Comparison of ENCODE assay signal across 8 cellular contexts in genomic region chr4:148441624-148441985, GRCh38. TPM values are rescaled to one million over a fixed set of nuclear protein-coding genes. Genes with fewer than 3 reads are reported as not detected.
DNase-seq lines count a peak whose midpoint lies in the region; ATAC-seq and TF ChIP-seq lines count a peak whose summit lies in the region.

No MANE protein-coding gene starts in this region.

- H3K4me3 ChIP-seq in A673 (ENCODE audit: low read depth, low read length, poor library complexity, severe bottlenecking) (peak overlapping the region; percentile 72), HUES48 (ENCODE audit: low read depth, low read length) (peak overlapping the region; percentile 62), choroid plexus epithelial cell (ENCODE audit: low read depth, low read length) (peak overlapping the region; percentile 80), muscle layer of colon (ENCODE audit: low read depth in 1 of 2, low read length in 2 of 2) (peak overlapping the region; percentile 98 to 99)

- intact Hi-C loops in A673 (cut with micrococcal nuclease; ENCODE audit: unreplicated experiment): loop anchor here (10.0 kb wide), 3 partner anchors 823 to 1453 kb away; no protein-coding TSS in a partner anchor

- no peak overlapping the region for H3K27ac ChIP-seq in A673 (ENCODE audit: low read depth, low read length, poor library complexity, severe bottlenecking)
- no peak overlapping the region for H3K27ac ChIP-seq in HUES48 (ENCODE audit: low read depth, low read length)
- peak overlapping the region; percentile 68 for H3K27ac ChIP-seq in muscle layer of colon (ENCODE audit: low read depth, low read length)

- CTCF ChIA-PET in A673 (lab: Charles Lee): no interaction called here

- ATAC-seq in GM19035 (IDR thresholded peaks at IDR 0.05; ENCODE audit: unreplicated experiment): no peak
- ATAC-seq in GM18907 (IDR thresholded peaks at IDR 0.05; ENCODE audit: unreplicated experiment): no peak

- no peaks in the 10 kb centered on the region for H3K9me3 ChIP-seq in A673 (ENCODE audit: low read depth, low read length, poor library complexity, severe bottlenecking)
- no peaks in the 10 kb centered on the region for H3K9me3 ChIP-seq in HUES48 (ENCODE audit: control insufficient read depth, insufficient read depth, low read length)
- no peaks in the 10 kb centered on the region for H3K9me3 ChIP-seq in muscle layer of colon (ENCODE audit: low read length)

- POLR2A ChIA-PET in A673 (lab: Charles Lee; ENCODE audit: low non-redundant PET): no interaction called here

- TF ChIP-seq CTCF in A673 (conservative IDR thresholded peaks at IDR 0.05; ENCODE audit: low read depth, low read length): no peak
- no peak for TF ChIP-seq CTCF in choroid plexus epithelial cell (conservative IDR thresholded peaks at IDR 0.05; ENCODE audit: low read depth, low read length)

- H3K36me3 ChIP-seq in A673 (ENCODE audit: insufficient read depth, low read length, poor library complexity, severe bottlenecking): no peaks in the 10 kb centered on the region
- no peaks in the 10 kb centered on the region for H3K36me3 ChIP-seq in HUES48 (ENCODE audit: control insufficient read depth, insufficient read depth, low read length)
- no peaks in the 10 kb centered on the region for H3K36me3 ChIP-seq in muscle layer of colon (ENCODE audit: insufficient read depth, low read length)

- DNase-seq in A673 (ENCODE audit: low spot score): no peak
- no peak for DNase-seq in choroid plexus epithelial cell (ENCODE audit: low read depth)
- DNase-seq in EL: no peak
- DNase-seq in COLO829 (ENCODE audit: low spot score): no peak

- H3K27me3 ChIP-seq in A673 (replicated peaks; ENCODE audit: insufficient read depth, low read depth, low read length, poor library complexity) (peaks cover 15% of the 10 kb centered on the region), HUES48 (ENCODE audit: control insufficient read depth, insufficient read depth, low read length) (peaks cover 46% of the 10 kb centered on the region), muscle layer of colon (ENCODE audit: control insufficient read depth in 1 of 2, insufficient read depth in 2 of 2, low read length in 2 of 2) (no peaks in the 10 kb centered on the region)

- H3K4me1 ChIP-seq in A673 (ENCODE audit: insufficient read depth, low read length, poor library complexity, severe bottlenecking) (peaks cover 12% of the 10 kb centered on the region), HUES48 (ENCODE audit: control insufficient read depth, insufficient read depth, low read length) (peaks cover 29% of the 10 kb centered on the region), muscle layer of colon (ENCODE audit: insufficient read depth, low read length) (peaks cover 20% of the 10 kb centered on the region)

- peak overlapping the region; percentile 34; the same call in 1 of the 2 replicates for H3K9ac ChIP-seq in HUES48 (ENCODE audit: low read depth, low read length)
- peak overlapping the region; percentile 93 for H3K9ac ChIP-seq in muscle layer of colon (ENCODE audit: low read length)

- no TSS peak for BruUV-seq in A673 (replicated peaks; lab: Mats Ljungman, UMichigan)

RNA-seq across cellular contexts. Expression of gene NR3C2, which starts 0.6 kb away (rescaled TPM):
- 1.6 and 2.2 TPM in 2 replicates for total RNA-seq in A673 (2021)
